11 cellular contexts compared by ENCODE assay signal in genomic region chr11:61978703-61979661, GRCh38. TPM values are rescaled to one million over a fixed set of nuclear protein-coding genes. Genes with fewer than 3 reads are reported as not detected.
DNase-seq lines count a peak whose midpoint lies in the region; ATAC-seq, FAIRE-seq and TF ChIP-seq lines count a peak whose summit lies in the region.
"Had no signal": no experiment of that assay in that cellular context is flagged by ENCODE, and none has a peak within 500 bp of the region (broad histone marks: within the 10 kb centered on the region; RNA-seq: fewer than 3 reads in every experiment).

No MANE protein-coding gene starts in this region.

- H3K9me3 ChIP-seq in GM23248 (ENCODE audit: low read depth) (no peaks in the 10 kb centered on the region), breast epithelium (no peaks in the 10 kb centered on the region), kidney (ENCODE audit: control insufficient read depth in 1 of 2, low read length in 2 of 2) (no peaks in the 10 kb centered on the region), gastrocnemius medialis (no peaks in the 10 kb centered on the region)

- ATAC-seq in gastrocnemius medialis, result peak; percentile 80 to 82

- TF ChIP-seq CTCF in breast epithelium (IDR thresholded peaks at IDR 0.05), result no peak
- TF ChIP-seq CTCF in kidney (IDR thresholded peaks at IDR 0.05; ENCODE audit: borderline replicate concordance, extremely low read depth, insufficient read depth), result no peak
- no peak for TF ChIP-seq CTCF in gastrocnemius medialis (IDR thresholded peaks at IDR 0.05 in 4 of 5, conservative IDR thresholded peaks at IDR 0.05 in 1 of 5)
- no peak for TF ChIP-seq CTCF in GM13976 (IDR thresholded peaks at IDR 0.05; ENCODE audit: borderline replicate concordance, control extremely low read depth, extremely low read depth, insufficient read depth, missing control alignments)

- H3K79me2 ChIP-seq in GM23248 (ENCODE audit: insufficient read depth), result no peaks in the 10 kb centered on the region

- no peak overlapping the region for H3K4me2 ChIP-seq in GM23248 (ENCODE audit: unreplicated experiment)

- H4K20me1 ChIP-seq in GM23248 (ENCODE audit: insufficient read depth), result no peaks in the 10 kb centered on the region

- H3K4me3 ChIP-seq in GM23248 (no peak overlapping the region), breast epithelium (no peak overlapping the region), kidney (ENCODE audit: low read length in 2 of 2) (no peak overlapping the region), gastrocnemius medialis (no peak overlapping the region)

- TF ChIP-seq POLR2A in breast epithelium (IDR thresholded peaks at IDR 0.05), result no peak
- no peak for TF ChIP-seq POLR2A in gastrocnemius medialis (IDR thresholded peaks at IDR 0.05)

- no peaks in the 10 kb centered on the region for H3K9me2 ChIP-seq in GM23248 (ENCODE audit: insufficient read depth)

- no peaks in the 10 kb centered on the region for H3F3A ChIP-seq in GM23248 (ENCODE audit: insufficient read depth)

- H3K27ac ChIP-seq in GM23248 (peak overlapping the region; percentile 49), breast epithelium (peak overlapping the region; percentile 59 to 74), kidney (ENCODE audit: low read depth in 2 of 2, low read length in 2 of 2) (peak overlapping the region; percentile 49 to 63), gastrocnemius medialis (peak overlapping the region; percentile 64 to 76 (median 68))

- FAIRE-seq in kidney (lab: Jason Lieb, UNC) (no peak), frontal cortex (lab: Jason Lieb, UNC) (no peak)
- FAIRE-seq: H54 had no signal

- H3K27me3 ChIP-seq in GM23248 (replicated peaks; ENCODE audit: insufficient read depth) (no peaks in the 10 kb centered on the region), breast epithelium (no peaks in the 10 kb centered on the region), gastrocnemius medialis (no peaks in the 10 kb centered on the region)

- H2AFZ ChIP-seq in GM23248, result peak overlapping the region; percentile 44

- in situ Hi-C loops in GM23248 (cut with MboI) (no loop called here), gastrocnemius medialis (cut with MboI; ENCODE audit: low sequenced_read_pairs in 4 of 4) (no loop called here), GM13976 (cut with MboI; ENCODE audit: low sequenced_read_pairs, unreplicated experiment) (no loop called here)

- intact Hi-C loops in breast epithelium (cut with DNase I; ENCODE audit: low total_unique reads), result no loop called here
- intact Hi-C loops in kidney (cut with DNase I), result no loop called here
- intact Hi-C loops in gastrocnemius medialis (cut with DNase I; ENCODE audit: low total_unique reads), result no loop called here

- no peaks in the 10 kb centered on the region for H3K36me3 ChIP-seq in GM23248 (ENCODE audit: low read depth)
- no peaks in the 10 kb centered on the region for H3K36me3 ChIP-seq in breast epithelium
- no peaks in the 10 kb centered on the region for H3K36me3 ChIP-seq in kidney (ENCODE audit: control insufficient read depth in 1 of 2, insufficient read depth in 2 of 2, low read length in 2 of 2)
- no peaks in the 10 kb centered on the region for H3K36me3 ChIP-seq in gastrocnemius medialis

- WGBS in GM23248 (ENCODE audit: low coverage in 1 of 2, low lambda C conversion rate in 2 of 2, missing lambda C conversion rate in 2 of 2), 2 experiments, result 77 to 81% methylated on average over 15 to 17 of the region's 17 CpGs

- DNase-seq in GM23248 (peak; percentile 68), breast epithelium (ENCODE audit: low spot score in 2 of 2) (peak; percentile 33), kidney (no peak), gastrocnemius medialis (no peak), frontal cortex (ENCODE audit: low spot score in 2 of 2) (no peak), NCI-H2081 (lab: John Stamatoyannopoulos, UW) (no peak), GM13976 (ENCODE audit: low spot score) (no peak), SIG-M5 treated with dmso at 0.1 percent for 504 hours (lab: John Stamatoyannopoulos, UW; ENCODE audit: unreplicated experiment) (no peak)
- DNase-seq: activated CD4-positive, CD25-positive, alpha-beta regulatory T cell treated with anti-CD3 and anti-CD28 coated beads, Interleukin-2, amount 50 U/mL, for 72 hours; activated naive CD4-positive, alpha-beta T cell treated with anti-CD3 and anti-CD28 coated beads, Interleukin-2, amount 50 U/mL, for 16 hours had no signal

- H3K4me1 ChIP-seq in GM23248 (ENCODE audit: insufficient read depth), result peaks cover 11% of the 10 kb centered on the region
- H3K4me1 ChIP-seq in breast epithelium, result peaks cover 0 to 31% of the 10 kb centered on the region in 2 donors
- H3K4me1 ChIP-seq in kidney (ENCODE audit: control insufficient read depth in 1 of 2, insufficient read depth in 1 of 2, low read depth in 1 of 2, low read length in 2 of 2), result peaks cover 15 to 20% of the 10 kb centered on the region in 2 donors
- H3K4me1 ChIP-seq in gastrocnemius medialis, result peaks cover 7 to 27% of the 10 kb centered on the region in 2 donors

- H3K9ac ChIP-seq in GM23248, result peak overlapping the region; percentile 46
- H3K9ac ChIP-seq in kidney (ENCODE audit: low read length in 2 of 2), result no peak overlapping the region

RNA-seq across cellular contexts. Expression of gene FTH1, which starts 11.5 kb away (rescaled TPM):
- total RNA-seq in GM23248 (2014; rRNA removed; shearing (Covaris generic)), result 393 and 473 TPM in 2 replicates
- polyA plus RNA-seq in GM23248 (2016; fragmentation: Nextera tagmentation; extraction: Ambion mirVana) (10,305 and 10,611 TPM in 2 replicates), kidney (ENCODE audit: insufficient read depth, low read depth, low replicate concordance) (7,914 TPM)
- total RNA-seq in breast epithelium (1,000 to 10,000 TPM; 2,151 to 6,439 (median 3,491) TPM), kidney (3,221 TPM), gastrocnemius medialis (1,000 to 10,000 TPM; 1,340 to 3,366 (median 1,705) TPM), frontal cortex (254 TPM)

RNA-seq across cellular contexts. Expression of gene BEST1, which starts 28.8 kb away (rescaled TPM):
- 4.7 and 5.1 TPM in 2 replicates for total RNA-seq in GM23248 (2014; rRNA removed; shearing (Covaris generic))
- polyA plus RNA-seq in GM23248 (2016; fragmentation: Nextera tagmentation; extraction: Ambion mirVana) (3.1 and 3.9 TPM in 2 replicates), kidney (ENCODE audit: insufficient read depth, low read depth, low replicate concordance) (0.62 TPM)
- total RNA-seq in breast epithelium (10 to 100 TPM in 1 of 3 donors, 1 to 10 TPM in 2; 3.7 to 10.1 (median 5.9) TPM), kidney (7.1 TPM), gastrocnemius medialis (1 to 10 TPM in 1 of 4 donors, under 1 TPM in 2, not detected in 1; 0.93 to 1.7 (median 0.94) TPM), frontal cortex (1.6 TPM)

Comparison
In these comparisons a context has a peak if more than half of its experiments do, and no peak if none do; other contexts are left out.
1. DNase-seq: peak in GM23248 (single experiment) and breast epithelium (2 of 2); none in kidney (single experiment), gastrocnemius medialis (0 of 2), frontal cortex (0 of 2), NCI-H2081 (0 of 2), GM13976 (single experiment) and SIG-M5 treated with dmso at 0.1 percent for 504 hours (single experiment).
2. Peak in every context shown above with its lines, with median percentiles within 50 percentile points of each other: H3K27ac ChIP-seq.